In genomic region chr6:113995632-113996031, GRCh38 we compare ENCODE assay signal across 8 cellular contexts. TPM values are rescaled to one million over a fixed set of nuclear protein-coding genes. Genes with fewer than 3 reads are reported as not detected.
DNase-seq lines count a peak whose midpoint lies in the region; ATAC-seq and TF ChIP-seq lines count a peak whose summit lies in the region.

No MANE protein-coding gene starts in this region.

- no peaks in the 10 kb centered on the region for H3K9me3 ChIP-seq in H9 (ENCODE audit: control insufficient read depth, low read depth, low read length)
- no peaks in the 10 kb centered on the region for H3K9me3 ChIP-seq in neural progenitor cell (ENCODE audit: low read depth)

- H3K27me3 ChIP-seq in H9 (ENCODE audit: insufficient read depth, low read length) (no peaks in the 10 kb centered on the region), neural progenitor cell (no peaks in the 10 kb centered on the region)

- H3K27ac Mint-ChIP-seq in H9, result peak overlapping the region; percentile 42 to 91 (median 85)
- peak overlapping the region; percentile 3 for H3K27ac Mint-ChIP-seq in endothelial cell (ENCODE audit: unreplicated experiment)
- no peak overlapping the region for H3K27ac Mint-ChIP-seq in neural progenitor cell
- H3K27ac Mint-ChIP-seq in stimulated activated naive B cell treated with anti-CD40 and anti-IgM and Interleukin-4, amounts not matched to agents 10 μg/mL and 1 μg/mL and 100 μg/mL, for 72 hours, result no peak overlapping the region

- no peak overlapping the region for H2BK120ac ChIP-seq in H9 (ENCODE audit: low read depth, low read length, poor library complexity, severe bottlenecking)

- no peak overlapping the region for H3K9ac ChIP-seq in H9 (ENCODE audit: extremely low read depth, insufficient read length, low read length)
- no peak overlapping the region for H3K9ac ChIP-seq in neural progenitor cell

- no peak overlapping the region for H2BK15ac ChIP-seq in H9 (ENCODE audit: low read depth, low read length)

- H2AFZ ChIP-seq in H9 (ENCODE audit: low read length), result no peak overlapping the region
- peak overlapping the region; percentile 28 for H2AFZ ChIP-seq in neural progenitor cell (replicated peaks)

- no peak overlapping the region for H4K91ac ChIP-seq in H9 (ENCODE audit: insufficient read length, low read depth, low read length)

- H3K23me2 ChIP-seq in H9 (ENCODE audit: insufficient read length, low read depth, low read length, poor library complexity, severe bottlenecking), result no peaks in the 10 kb centered on the region

- H3K36me3 Mint-ChIP-seq in H9 (ENCODE audit: insufficient read depth in 1 of 3, low read depth in 3 of 3) (peaks cover 4 to 20% (median 11%) of the 10 kb centered on the region in 3 experiments), endothelial cell (ENCODE audit: low read depth, unreplicated experiment) (peaks cover 13% of the 10 kb centered on the region), neural progenitor cell (peaks cover 6% of the 10 kb centered on the region)
- H3K36me3 Mint-ChIP-seq in stimulated activated naive B cell treated with anti-CD40 and anti-IgM and Interleukin-4, amounts not matched to agents 10 μg/mL and 1 μg/mL and 100 μg/mL, for 72 hours, result peaks cover 0 to 2% of the 10 kb centered on the region in 2 donors

- H2BK5ac ChIP-seq in H9 (ENCODE audit: insufficient read length, low read length), result no peak overlapping the region

- no peak overlapping the region for H3T11ph ChIP-seq in H9 (ENCODE audit: low read length)

- H3K4ac ChIP-seq in H9 (ENCODE audit: low read depth, low read length), result no peak overlapping the region

- no peak overlapping the region for H3K23ac ChIP-seq in H9 (ENCODE audit: insufficient read length, low read depth, low read length)

- no peaks in the 10 kb centered on the region for H3K79me1 ChIP-seq in H9 (ENCODE audit: insufficient read depth, low read depth, low read length, poor library complexity, severe bottlenecking)

- no peak for TF ChIP-seq CTCF in H9 (conservative IDR thresholded peaks at IDR 0.05)
- no peak for TF ChIP-seq CTCF in endothelial cell (IDR thresholded peaks at IDR 0.05; ENCODE audit: unreplicated experiment)
- no peak for TF ChIP-seq CTCF in neural progenitor cell (IDR thresholded peaks at IDR 0.05)

- H3K4me3 Mint-ChIP-seq in H9 (no peak overlapping the region), endothelial cell (ENCODE audit: unreplicated experiment) (no peak overlapping the region), neural progenitor cell (no peak overlapping the region)
- no peak overlapping the region for H3K4me3 Mint-ChIP-seq in stimulated activated naive B cell treated with anti-CD40 and anti-IgM and Interleukin-4, amounts not matched to agents 10 μg/mL and 1 μg/mL and 100 μg/mL, for 72 hours

- no peak overlapping the region for H2BK12ac ChIP-seq in H9 (ENCODE audit: insufficient read length, low read depth, low read length)

- no peak overlapping the region; the same call in 1 of the 2 replicates for H3K14ac ChIP-seq in H9 (ENCODE audit: insufficient read depth, low read length)

- no peaks in the 10 kb centered on the region for H4K20me1 ChIP-seq in H9 (ENCODE audit: control insufficient read depth, insufficient read depth, insufficient read length)
- H4K20me1 ChIP-seq in neural progenitor cell (ENCODE audit: low read depth), result no peaks in the 10 kb centered on the region

- H3K18ac ChIP-seq in H9 (ENCODE audit: insufficient read length, low read depth, low read length), result peak overlapping the region; percentile 73

- H4K5ac ChIP-seq in H9 (ENCODE audit: insufficient read length, low read depth, low read length), result no peak overlapping the region

- no peak overlapping the region for H2BK20ac ChIP-seq in H9 (ENCODE audit: low read depth, low read length, poor library complexity, severe bottlenecking)

- no peak overlapping the region for H4K8ac ChIP-seq in H9 (replicated peaks; ENCODE audit: insufficient read length, low read depth, low read length)

- no peaks in the 10 kb centered on the region for H3K36me3 ChIP-seq in neural progenitor cell

- H3K4me2 ChIP-seq in H9 (ENCODE audit: insufficient read depth, insufficient read length, low read length), result no peak overlapping the region
- no peak overlapping the region for H3K4me2 ChIP-seq in neural progenitor cell

- H3K4me1 ChIP-seq in H9 (ENCODE audit: insufficient read depth, low read length), result 0 out of 2 replicates have a peak, but pooled peaks cover 4% of the 10 kb centered on the region
- H3K4me1 ChIP-seq in neural progenitor cell, result no peaks in the 10 kb centered on the region

- H3K27ac ChIP-seq in H9 (ENCODE audit: insufficient read length, low read depth, low read length) (no peak overlapping the region), neural progenitor cell (no peak overlapping the region)

- DNase-seq in H9 (peak; percentile 54), NCI-H524 treated with DMSO at 0.1 percent for 48 hours (lab: John Stamatoyannopoulos, UW) (peak; percentile 92), endothelial cell (ENCODE audit: low spot score) (no peak), neural progenitor cell (ENCODE audit: low spot score) (peak; percentile 9), HUDEP-2 (lab: John Stamatoyannopoulos, UW; ENCODE audit: unreplicated experiment in 76 of 76) (no peak)
- no peak for DNase-seq in central memory CD4-positive, alpha-beta T cell
- no peak for DNase-seq in stimulated activated naive B cell treated with anti-CD40 and anti-IgM and Interleukin-4, amounts not matched to agents 10 μg/mL and 1 μg/mL and 100 μg/mL, for 72 hours

- H3K4me3 ChIP-seq in neural progenitor cell, result no peak overlapping the region

- no peak overlapping the region for H2AK5ac ChIP-seq in H9 (ENCODE audit: insufficient read length, low read length)

- H3K79me2 ChIP-seq in H9 (ENCODE audit: insufficient read depth, low read length) (no peaks in the 10 kb centered on the region), neural progenitor cell (ENCODE audit: low read depth) (no peaks in the 10 kb centered on the region)

- H3K9me3 Mint-ChIP-seq in H9, result peaks cover 0 to 3% of the 10 kb centered on the region in 2 experiments; a peak in 2 of 5 replicates
- H3K9me3 Mint-ChIP-seq in endothelial cell (ENCODE audit: unreplicated experiment), result no peaks in the 10 kb centered on the region
- H3K9me3 Mint-ChIP-seq in neural progenitor cell, result peaks cover 7% of the 10 kb centered on the region
- peaks cover 0 to 1% of the 10 kb centered on the region in 2 donors for H3K9me3 Mint-ChIP-seq in stimulated activated naive B cell treated with anti-CD40 and anti-IgM and Interleukin-4, amounts not matched to agents 10 μg/mL and 1 μg/mL and 100 μg/mL, for 72 hours

- H3K4me1 Mint-ChIP-seq in H9 (peaks cover 14 to 19% of the 10 kb centered on the region in 2 experiments), endothelial cell (ENCODE audit: unreplicated experiment) (peaks cover 6% of the 10 kb centered on the region), neural progenitor cell (peaks cover 3% of the 10 kb centered on the region)
- peaks cover 0 to 5% of the 10 kb centered on the region in 2 donors for H3K4me1 Mint-ChIP-seq in stimulated activated naive B cell treated with anti-CD40 and anti-IgM and Interleukin-4, amounts not matched to agents 10 μg/mL and 1 μg/mL and 100 μg/mL, for 72 hours

- no peak for ATAC-seq in HG02885 (IDR thresholded peaks at IDR 0.05; ENCODE audit: poor library complexity, unreplicated experiment)
- no peak for ATAC-seq in stimulated activated naive B cell treated with anti-CD40 and anti-IgM and Interleukin-4, amounts not matched to agents 10 μg/mL and 1 μg/mL and 100 μg/mL, for 72 hours (replicated peaks)

- H3F3A ChIP-seq in neural progenitor cell (ENCODE audit: low read depth), result no peaks in the 10 kb centered on the region

- H3K56ac ChIP-seq in H9 (ENCODE audit: insufficient read length, low read depth, low read length), result no peak overlapping the region

- no CpG with 5 or more reads among the region's 4 CpGs for WGBS in H9 (ENCODE audit: extremely low coverage, insufficient read length, low lambda C conversion rate)

- H3K27me3 Mint-ChIP-seq in H9 (ENCODE audit: low read depth) (no peaks in the 10 kb centered on the region), endothelial cell (ENCODE audit: unreplicated experiment) (peaks cover 6% of the 10 kb centered on the region), neural progenitor cell (ENCODE audit: insufficient read depth, low read depth) (peaks cover 2% of the 10 kb centered on the region)
- peaks cover 0 to 13% of the 10 kb centered on the region in 2 donors for H3K27me3 Mint-ChIP-seq in stimulated activated naive B cell treated with anti-CD40 and anti-IgM and Interleukin-4, amounts not matched to agents 10 μg/mL and 1 μg/mL and 100 μg/mL, for 72 hours

RNA-seq across cellular contexts. Expression of gene HDAC2, which starts 24.7 kb away (rescaled TPM):
- total RNA-seq in H9 (2021) (325 and 330 TPM in 2 replicates), endothelial cell (ENCODE audit: unreplicated experiment) (185 TPM), neural progenitor cell (ENCODE audit: low replicate concordance) (328 and 429 TPM in 2 replicates)

Comparison
In these comparisons a context has a peak if more than half of its experiments do, and no peak if none do; other contexts are left out.
1. DNase-seq: peak in H9 (single experiment), NCI-H524 treated with DMSO at 0.1 percent for 48 hours (single experiment) and neural progenitor cell (single experiment); none in endothelial cell (single experiment), HUDEP-2 (0 of 76), central memory CD4-positive, alpha-beta T cell (single experiment) and stimulated activated naive B cell treated with anti-CD40 and anti-IgM and Interleukin-4, amounts not matched to agents 10 μg/mL and 1 μg/mL and 100 μg/mL, for 72 hours (single experiment).
2. H3K27ac Mint-ChIP-seq: peak in H9 (3 of 3) and endothelial cell (single experiment); none in neural progenitor cell (single experiment) and stimulated activated naive B cell treated with anti-CD40 and anti-IgM and Interleukin-4, amounts not matched to agents 10 μg/mL and 1 μg/mL and 100 μg/mL, for 72 hours (single experiment).